ENCODE assay signal across 8 cellular contexts in genomic region chr9:129383005-129383414, GRCh38.
DNase-seq lines count a peak whose midpoint lies in the region; ATAC-seq, FAIRE-seq and TF ChIP-seq lines count a peak whose summit lies in the region.

No MANE protein-coding gene starts in this region.

- H3K27ac ChIP-seq in CD4-positive, alpha-beta T cell (ENCODE audit: low read depth, low read length): no peak overlapping the region
- peak overlapping the region; percentile 99 for H3K27ac ChIP-seq in suprapubic skin

- no peaks in the 10 kb centered on the region for H3K9me3 ChIP-seq in CD4-positive, alpha-beta T cell (ENCODE audit: control insufficient read depth, low read length)
- H3K9me3 ChIP-seq in suprapubic skin: no peaks in the 10 kb centered on the region

- POLR2A ChIA-PET in CD4-positive, alpha-beta T cell (lab: Charles Lee): interaction anchor here (0.6 to 2.9 kb wide), 16 partner anchors 30 to 251 kb away, joined by 3 to 14 read pairs (median 5); partner anchors contain the start of genes IER5L and NTMT1

- no peak for TF ChIP-seq CTCF in CD4-positive, alpha-beta T cell (IDR thresholded peaks at IDR 0.05)
- TF ChIP-seq CTCF in bronchial epithelial cell (IDR thresholded peaks at IDR 0.05; ENCODE audit: insufficient read depth, low read length, severe bottlenecking): no peak
- TF ChIP-seq CTCF in suprapubic skin (IDR thresholded peaks at IDR 0.05): no peak

- H3K27ac Mint-ChIP-seq in CD4-positive, alpha-beta T cell: peak overlapping the region; percentile 61

- H3K27me3 ChIP-seq in CD4-positive, alpha-beta T cell (ENCODE audit: control insufficient read depth, insufficient read depth, low read length): no peaks in the 10 kb centered on the region
- H3K27me3 ChIP-seq in bronchial epithelial cell (ENCODE audit: control insufficient read depth, insufficient read depth, low read length) (no peaks in the 10 kb centered on the region), suprapubic skin (no peaks in the 10 kb centered on the region)

- peaks cover 18% of the 10 kb centered on the region for H3K4me1 ChIP-seq in suprapubic skin

- peak overlapping the region; percentile 68 for H3K4me3 Mint-ChIP-seq in CD4-positive, alpha-beta T cell

- H3K36me3 ChIP-seq in bronchial epithelial cell (ENCODE audit: control insufficient read depth, insufficient read depth, low read length): no peaks in the 10 kb centered on the region
- no peaks in the 10 kb centered on the region for H3K36me3 ChIP-seq in suprapubic skin

- DNase-seq in CD4-positive, alpha-beta T cell: no peak
- peak; percentile 81 for DNase-seq in NCI-H1105 (lab: John Stamatoyannopoulos, UW)
- DNase-seq in bronchial epithelial cell (ENCODE audit: low read depth): peak; percentile 77
- peak; percentile 86 for DNase-seq in left kidney (ENCODE audit: low read depth, low spot score)
- peak in 1 of 2 donors; percentile 80 for DNase-seq in suprapubic skin (ENCODE audit: low spot score in 2 of 2)
- no peak for DNase-seq in amniotic stem cell (lab: John Stamatoyannopoulos, UW)

- ATAC-seq in CD4-positive, alpha-beta T cell (ENCODE audit: poor library complexity): no peak
- no peak for ATAC-seq in HG02678 (IDR thresholded peaks at IDR 0.05; ENCODE audit: unreplicated experiment)
- no peak for ATAC-seq in HG03196 (IDR thresholded peaks at IDR 0.05; ENCODE audit: unreplicated experiment)

- H3K36me3 Mint-ChIP-seq in CD4-positive, alpha-beta T cell (ENCODE audit: low read depth): no peaks in the 10 kb centered on the region

- H3K9me3 Mint-ChIP-seq in CD4-positive, alpha-beta T cell: no peaks in the 10 kb centered on the region

- no peak for TF ChIP-seq POLR2A in suprapubic skin (IDR thresholded peaks at IDR 0.05)

- H3K4me3 ChIP-seq in bronchial epithelial cell (ENCODE audit: low read depth, low read length) (peak overlapping the region; percentile 57), suprapubic skin (peak overlapping the region; percentile 74)

- FAIRE-seq in bronchial epithelial cell (lab: Jason Lieb, UNC): no peak

- intact Hi-C loops in CD4-positive, alpha-beta T cell (cut with DNase I, micrococcal nuclease): loop anchor here (1.0 to 10.0 kb wide), 5 partner anchors 30 to 232 kb away; partner anchors contain the start of gene IER5L (in 1 of the 2)

- H3K27me3 Mint-ChIP-seq in CD4-positive, alpha-beta T cell: no peaks in the 10 kb centered on the region

- WGBS in suprapubic skin: 0% methylated on average over 8 of the region's 14 CpGs

- H3K4me1 Mint-ChIP-seq in CD4-positive, alpha-beta T cell (ENCODE audit: low read depth): peaks cover 10% of the 10 kb centered on the region

- no peak for TF ChIP-seq EP300 in suprapubic skin (IDR thresholded peaks at IDR 0.05)

- CTCF ChIA-PET in CD4-positive, alpha-beta T cell (lab: Charles Lee): interaction anchor here (0.7 to 1.6 kb wide), 5 partner anchors 36 to 252 kb away, joined by 3 to 6 read pairs (median 3); no protein-coding TSS in a partner anchor

Comparison
In these comparisons a context has a peak if more than half of its experiments do, and no peak if none do; other contexts are left out.
1. DNase-seq: peak in NCI-H1105 (single experiment), bronchial epithelial cell (single experiment) and left kidney (single experiment); none in CD4-positive, alpha-beta T cell (0 of 10) and amniotic stem cell (single experiment).